25 cellular contexts compared by ENCODE assay signal in the genomic region with DNA sequence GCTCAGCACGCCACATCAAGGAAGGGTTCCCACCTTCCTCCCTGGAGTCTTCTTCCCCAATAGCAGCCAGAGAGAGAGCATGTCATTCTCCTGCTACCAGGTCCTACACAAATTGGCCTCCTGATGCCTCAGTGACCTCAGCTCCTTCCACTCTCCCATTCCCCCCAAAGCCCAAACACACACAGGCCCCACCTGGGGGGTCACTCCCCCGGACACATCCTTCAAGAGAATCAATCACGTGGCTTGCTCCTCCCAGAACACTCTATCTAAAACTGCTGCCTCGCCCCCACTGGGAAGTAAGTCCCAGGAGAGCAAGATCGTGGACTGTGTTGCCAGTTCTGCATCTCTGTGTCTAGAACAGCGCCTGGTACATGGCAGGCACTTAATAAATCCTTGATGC. TPM values are rescaled to one million over a fixed set of nuclear protein-coding genes. Genes with fewer than 3 reads are reported as not detected.
DNase-seq lines count a peak whose midpoint lies in the region; ATAC-seq and TF ChIP-seq lines count a peak whose summit lies in the region.
"Had no signal": no experiment of that assay in that cellular context is flagged by ENCODE, and none has a peak within 500 bp of the region (broad histone marks: within the 10 kb centered on the region; RNA-seq: fewer than 3 reads in every experiment).

No MANE protein-coding gene starts in this region.

- H3K27me3 Mint-ChIP-seq in MCF 10A (ENCODE audit: insufficient read depth, unreplicated experiment) = no peaks in the 10 kb centered on the region
- H3K27me3 Mint-ChIP-seq in progenitor cell of endocrine pancreas = peaks cover 50% of the 10 kb centered on the region

- H3K4me3 Mint-ChIP-seq in MCF 10A (ENCODE audit: unreplicated experiment) (no peak overlapping the region), progenitor cell of endocrine pancreas (ENCODE audit: low read depth) (peak overlapping the region; percentile 9)
- H3K4me3 Mint-ChIP-seq: HFFc6 had no signal

- DNase-seq in MCF 10A (ENCODE audit: unreplicated experiment) (no peak), mammary epithelial cell (no peak), mesenchymal stem cell (no peak), progenitor cell of endocrine pancreas (ENCODE audit: low spot score, unreplicated experiment) (no peak)
- no peak for DNase-seq in stimulated activated CD4-positive, alpha-beta T cell treated with anti-CD3 and anti-CD28 coated beads, Interleukin-4, amount 100 ng/mL, for 24 hours
- DNase-seq: 8988T; ACHN; CD4-positive, alpha-beta T cell; H9; HFFc6; MV-4-11; NCI-H1105; NCI-H1436 treated with DMSO at 0.1 percent for 48 hours; NCI-H187 treated with DMSO at 0.1 percent for 48 hours; NCI-H446; NCI-H524 treated with DMSO at 0.1 percent for 48 hours; NCI-H774; PC-9; Right ventricle myocardium superior had no signal

- intact Hi-C loops in MCF 10A (cut with micrococcal nuclease) = no loop called here
- intact Hi-C loops in mammary epithelial cell (cut with micrococcal nuclease) = no loop called here

- no peaks in the 10 kb centered on the region for H3K9me2 ChIP-seq in Loucy (replicated peaks; ENCODE audit: low read depth, low read length)

- H3K4me1 Mint-ChIP-seq in MCF 10A (ENCODE audit: insufficient read depth, unreplicated experiment) (peaks cover 14% of the 10 kb centered on the region), progenitor cell of endocrine pancreas (ENCODE audit: low read depth) (peaks cover 4% of the 10 kb centered on the region)

- H3K27me3 ChIP-seq in mammary epithelial cell (ENCODE audit: insufficient read depth, low read length) = no peaks in the 10 kb centered on the region
- H3K27me3 ChIP-seq in Loucy (ENCODE audit: insufficient read depth, low read length, poor library complexity, severe bottlenecking) = no peaks in the 10 kb centered on the region
- no peaks in the 10 kb centered on the region for H3K27me3 ChIP-seq in mesenchymal stem cell (ENCODE audit: control insufficient read depth in 1 of 2, insufficient read depth in 1 of 2, low read length in 2 of 2)

- TF ChIP-seq CTCF in MCF 10A (IDR thresholded peaks at IDR 0.05; ENCODE audit: unreplicated experiment) (no peak), mammary epithelial cell (conservative IDR thresholded peaks at IDR 0.05 in 1 of 2, IDR thresholded peaks at IDR 0.05 in 1 of 2; ENCODE audit: extremely low read depth in 1 of 2, insufficient read depth in 1 of 2, low read depth in 1 of 2, low read length in 2 of 2) (no peak), Loucy (conservative IDR thresholded peaks at IDR 0.05; ENCODE audit: low read length) (no peak), progenitor cell of endocrine pancreas (IDR thresholded peaks at IDR 0.05; ENCODE audit: unreplicated experiment) (no peak)

- no peak overlapping the region for H3K4me2 ChIP-seq in mammary epithelial cell (ENCODE audit: insufficient read depth, low read depth, low read length)
- peak overlapping the region; percentile 55 for H3K4me2 ChIP-seq in Loucy (ENCODE audit: low read depth, low read length, poor library complexity, severe bottlenecking)
- H3K4me2 ChIP-seq in mesenchymal stem cell (ENCODE audit: low read length, poor library complexity, severe bottlenecking) = no peak overlapping the region
- H3K4me2 ChIP-seq: GM23338, PC-9 had no signal

- H2BK5ac ChIP-seq in mesenchymal stem cell (ENCODE audit: low read depth, low read length, poor library complexity, severe bottlenecking) = no peak overlapping the region

- no peak overlapping the region for H3K23ac ChIP-seq in mesenchymal stem cell (ENCODE audit: low read length in 2 of 2)

- no peaks in the 10 kb centered on the region for H3K36me3 ChIP-seq in mammary epithelial cell (ENCODE audit: insufficient read depth, low read length)
- H3K36me3 ChIP-seq in Loucy (ENCODE audit: insufficient read depth, low read length) = no peaks in the 10 kb centered on the region
- peaks cover 0 to 4% of the 10 kb centered on the region in 2 experiments for H3K36me3 ChIP-seq in mesenchymal stem cell (ENCODE audit: control insufficient read depth in 1 of 2, insufficient read depth in 2 of 2, low read depth in 1 of 2, low read length in 2 of 2)

- in situ Hi-C loops in mammary epithelial cell (cut with MboI; ENCODE audit: low sequenced_read_pairs in 2 of 2) = no loop called here

- no peak overlapping the region for H3K14ac ChIP-seq in mesenchymal stem cell (ENCODE audit: low read length in 2 of 2)

- peaks cover 27% of the 10 kb centered on the region for H3K4me1 ChIP-seq in mammary epithelial cell (ENCODE audit: insufficient read depth, low read length)
- peaks cover 11% of the 10 kb centered on the region for H3K4me1 ChIP-seq in Loucy (ENCODE audit: insufficient read depth, low read length, poor library complexity, severe bottlenecking)
- H3K4me1 ChIP-seq in mesenchymal stem cell (ENCODE audit: control insufficient read depth, insufficient read depth, low read depth, low read length) = peaks cover 21% of the 10 kb centered on the region

- H4K20me1 ChIP-seq in mammary epithelial cell (ENCODE audit: insufficient read depth, low read length) (no peaks in the 10 kb centered on the region), Loucy (ENCODE audit: insufficient read depth, low read length, poor library complexity, severe bottlenecking) (no peaks in the 10 kb centered on the region)

- no peaks in the 10 kb centered on the region for H3F3A ChIP-seq in Loucy (ENCODE audit: low read depth)

- BruUV-seq in MCF 10A (replicated peaks; lab: Mats Ljungman, UMichigan) (no TSS peak), mammary epithelial cell (replicated peaks; lab: Mats Ljungman, UMichigan) (no TSS peak)

- no peak overlapping the region for H4K8ac ChIP-seq in mesenchymal stem cell (ENCODE audit: low read length)

- POLR2A ChIA-PET in MCF 10A (lab: Yijun Ruan, JAX) = interaction anchor here (0.5 kb wide), 1 partner anchor 377 kb away, joined by 3 read pairs; no protein-coding TSS in a partner anchor

- H4K91ac ChIP-seq in mesenchymal stem cell (ENCODE audit: low read length) = peak overlapping the region; percentile 63

- ATAC-seq in GM21528 (IDR thresholded peaks at IDR 0.05; ENCODE audit: low FRiP score, unreplicated experiment) (no peak), HG03159 (IDR thresholded peaks at IDR 0.05; ENCODE audit: unreplicated experiment) (no peak)
- ATAC-seq: GM23338 had no signal

- H2BK12ac ChIP-seq in mesenchymal stem cell (ENCODE audit: low read length in 2 of 2) = no peak overlapping the region

- H3K4me3 ChIP-seq in mammary epithelial cell (replicated peaks in 1 of 3; ENCODE audit: insufficient read depth in 1 of 3, low read depth in 2 of 3, low read length in 3 of 3) = no peak overlapping the region
- peak overlapping the region; percentile 14 for H3K4me3 ChIP-seq in Loucy (ENCODE audit: low read length, poor library complexity, severe bottlenecking)
- no peak overlapping the region for H3K4me3 ChIP-seq in mesenchymal stem cell (ENCODE audit: insufficient read depth in 1 of 2, low read depth in 1 of 2, low read length in 2 of 2)
- H3K4me3 ChIP-seq: GM23338, PC-9, SJSA1 had no signal

- 92% methylated on average over 5 of the region's 6 CpGs for WGBS in mammary epithelial cell (ENCODE audit: low coverage, missing lambda C conversion rate)
- 90% methylated on average over 6 of the region's 6 CpGs for WGBS in mesenchymal stem cell

- dilution Hi-C loops in mammary epithelial cell (cut with HindIII; ENCODE audit: low sequenced_read_pairs) = no loop called here

- H3K9me3 ChIP-seq in mammary epithelial cell (replicated peaks; ENCODE audit: insufficient read depth, low read length) = no peaks in the 10 kb centered on the region
- no peaks in the 10 kb centered on the region; the same call in 1 of the 2 replicates for H3K9me3 ChIP-seq in Loucy (ENCODE audit: insufficient read depth, low read depth, low read length)
- H3K9me3 ChIP-seq in mesenchymal stem cell (ENCODE audit: control insufficient read depth, low read length) = no peaks in the 10 kb centered on the region
- H3K9me3 ChIP-seq: SJSA1 had no signal

- peak overlapping the region; percentile 84 for H2AK5ac ChIP-seq in mesenchymal stem cell (ENCODE audit: low read length, severe bottlenecking)

- H3K79me1 ChIP-seq in mesenchymal stem cell (replicated peaks; ENCODE audit: low read length, poor library complexity, severe bottlenecking) = peaks cover 4% of the 10 kb centered on the region

- H2AFZ ChIP-seq in mammary epithelial cell (ENCODE audit: low read depth, low read length) = no peak overlapping the region
- H2AFZ ChIP-seq in Loucy (ENCODE audit: low read length) = no peak overlapping the region
- H2AFZ ChIP-seq in mesenchymal stem cell (ENCODE audit: low read depth, low read length) = no peak overlapping the region
- H2AFZ ChIP-seq: GM23338, PC-9 had no signal

- no peak overlapping the region for H3K4ac ChIP-seq in mesenchymal stem cell (ENCODE audit: low read depth in 1 of 2, low read length in 2 of 2)

- CTCF ChIA-PET in MCF 10A (lab: Yijun Ruan, JAX) (interaction anchor here (4.8 kb wide), 1 partner anchor 43 kb away, joined by 42 read pairs; no protein-coding TSS in a partner anchor), mammary epithelial cell (lab: Charles Lee; ENCODE audit: low non-redundant PET) (no interaction called here)

- H3K9ac ChIP-seq in mammary epithelial cell (ENCODE audit: insufficient read depth, low read length) (no peak overlapping the region), Loucy (ENCODE audit: low read depth, low read length, poor library complexity, severe bottlenecking) (no peak overlapping the region), mesenchymal stem cell (ENCODE audit: low read length) (no peak overlapping the region)

- H2BK120ac ChIP-seq in mesenchymal stem cell (ENCODE audit: low read depth, low read length) = no peak overlapping the region

- no peak overlapping the region for H3K27ac ChIP-seq in mammary epithelial cell (ENCODE audit: insufficient read depth, low read depth, low read length)
- no peak overlapping the region for H3K27ac ChIP-seq in mesenchymal stem cell (ENCODE audit: low read length, poor library complexity, severe bottlenecking)
- H3K27ac ChIP-seq: PC-9, SJSA1 had no signal

- H3K79me2 ChIP-seq in mammary epithelial cell (ENCODE audit: insufficient read depth, low read length) (no peaks in the 10 kb centered on the region), Loucy (ENCODE audit: insufficient read depth, low read length) (no peaks in the 10 kb centered on the region)

- H3K27ac Mint-ChIP-seq in MCF 10A (ENCODE audit: low read depth, unreplicated experiment) = peak overlapping the region; percentile 60
- no peak overlapping the region for H3K27ac Mint-ChIP-seq in progenitor cell of endocrine pancreas
- H3K27ac Mint-ChIP-seq: CD4-positive, alpha-beta T cell; GM23338; H9; HFFc6; IgD-negative memory B cell had no signal

- H3K9me3 Mint-ChIP-seq in MCF 10A (ENCODE audit: unreplicated experiment) = no peaks in the 10 kb centered on the region
- no peaks in the 10 kb centered on the region for H3K9me3 Mint-ChIP-seq in progenitor cell of endocrine pancreas (ENCODE audit: low read depth)
- H3K9me3 Mint-ChIP-seq: HFFc6 had no signal

- no peak overlapping the region for H3K18ac ChIP-seq in mesenchymal stem cell (ENCODE audit: low read depth in 1 of 2, low read length in 2 of 2)

- H3K36me3 Mint-ChIP-seq in MCF 10A (ENCODE audit: insufficient read depth, unreplicated experiment) (no peaks in the 10 kb centered on the region), progenitor cell of endocrine pancreas (ENCODE audit: insufficient read depth) (no peaks in the 10 kb centered on the region)
- H3K36me3 Mint-ChIP-seq: IgD-negative memory B cell had no signal

- H2BK15ac ChIP-seq in mesenchymal stem cell (ENCODE audit: low read depth, poor library complexity, severe bottlenecking) = no peak overlapping the region

RNA-seq across cellular contexts. Expression of a gene that starts 2.5 kb away (rescaled TPM):
- total RNA-seq in MCF 10A (2022) (9.1 and 13.1 TPM in 2 replicates), mammary epithelial cell (10 to 100 TPM; 10.8 to 10.9 TPM), progenitor cell of endocrine pancreas (9.1 and 10.3 TPM in 2 replicates)
- polyA plus RNA-seq in mammary epithelial cell = 5.9 TPM
- polyA minus RNA-seq in mammary epithelial cell = 29.3 TPM
- 3.9 TPM for polyA plus RNA-seq in mesenchymal stem cell (2013, experiment 1 of 2)
- 3.8 TPM for polyA plus RNA-seq in mesenchymal stem cell (2013, experiment 2 of 2)
